ENCODE assay signal across 8 cellular contexts in genomic region chr10:104300736-104301292, GRCh38. TPM values are rescaled to one million over a fixed set of nuclear protein-coding genes. Genes with fewer than 3 reads are reported as not detected.
DNase-seq lines count a peak whose midpoint lies in the region; ATAC-seq, FAIRE-seq and TF ChIP-seq lines count a peak whose summit lies in the region.

No MANE protein-coding gene starts in this region.

- TF ChIP-seq POLR2A in endothelial cell of umbilical vein (IDR thresholded peaks at IDR 0.05; ENCODE audit: low read depth, low read length) = no peak
- TF ChIP-seq POLR2A in upper lobe of left lung (IDR thresholded peaks at IDR 0.05) = no peak

- H3K4me1 Mint-ChIP-seq in CD14-positive monocyte = peaks cover 41% of the 10 kb centered on the region

- no TSS peak for BruUV-seq in endothelial cell of umbilical vein (replicated peaks; lab: Mats Ljungman, UMichigan)

- WGBS in upper lobe of left lung, 2 donors = 54 to 68% methylated on average over 6 to 7 of the region's 7 CpGs

- POLR2A ChIA-PET in endothelial cell of umbilical vein (lab: Charles Lee) = interaction anchor here (0.6 kb wide), 1 partner anchor 36 kb away, joined by 7 read pairs; no protein-coding TSS in a partner anchor

- intact Hi-C loops in endothelial cell of umbilical vein (cut with micrococcal nuclease) = loop anchor here (1.0 kb wide), 3 partner anchors 10 to 37 kb away; partner anchors contain the start of gene ITPRIP
- intact Hi-C loops in CD14-positive monocyte (cut with micrococcal nuclease) = loop anchor here in 1 of 2 donors (10.0 kb wide), 1 partner anchor 274 kb away; no protein-coding TSS in a partner anchor

- peak overlapping the region in 2 of 7 donors; percentile 8 to 11 for H3K27ac Mint-ChIP-seq in CD14-positive monocyte

- peak overlapping the region; percentile 81 for H3K9ac ChIP-seq in endothelial cell of umbilical vein (replicated peaks; ENCODE audit: extremely low read depth, insufficient read depth, low read length)

- no peak overlapping the region for H2AFZ ChIP-seq in endothelial cell of umbilical vein (ENCODE audit: low read depth, low read length)

- H4K20me1 ChIP-seq in endothelial cell of umbilical vein (replicated peaks; ENCODE audit: control insufficient read depth, extremely low read depth, insufficient read depth, low read length) = no peaks in the 10 kb centered on the region

- TF ChIP-seq EP300 in upper lobe of left lung (IDR thresholded peaks at IDR 0.05) = no peak

- no peaks in the 10 kb centered on the region for H3K79me2 ChIP-seq in endothelial cell of umbilical vein (ENCODE audit: control insufficient read depth, insufficient read depth, low read length)

- H3K9me1 ChIP-seq in endothelial cell of umbilical vein (replicated peaks; ENCODE audit: control insufficient read depth, extremely low read depth, insufficient read depth, low read length) = no peaks in the 10 kb centered on the region

- H3K4me3 Mint-ChIP-seq in CD14-positive monocyte = no peak overlapping the region

- TF ChIP-seq CTCF in AG09319 (IDR thresholded peaks at IDR 0.05; ENCODE audit: low read depth, low read length) (no peak; the same call in 1 of the 2 replicates), endothelial cell of umbilical vein (IDR thresholded peaks at IDR 0.05; ENCODE audit: extremely low read depth in 1 of 2, insufficient read depth in 1 of 2, low read depth in 1 of 2, low read length in 2 of 2) (no peak), upper lobe of left lung (IDR thresholded peaks at IDR 0.05) (no peak), CD14-positive monocyte (IDR thresholded peaks at IDR 0.05) (no peak)

- no peak overlapping the region for H3K4me3 ChIP-seq in SJCRH30
- H3K4me3 ChIP-seq in endothelial cell of umbilical vein (replicated peaks in 1 of 3; ENCODE audit: insufficient read depth in 1 of 3, low read depth in 1 of 3, low read length in 3 of 3) = no peak overlapping the region
- no peak overlapping the region for H3K4me3 ChIP-seq in upper lobe of left lung

- ATAC-seq in upper lobe of left lung (ENCODE audit: low FRiP score in 2 of 2) = peak; percentile 62 to 68
- ATAC-seq in GM21723 (IDR thresholded peaks at IDR 0.05; ENCODE audit: unreplicated experiment) = no peak

- H3K27me3 Mint-ChIP-seq in CD14-positive monocyte (ENCODE audit: low read depth in 3 of 3) = peaks cover 2 to 10% (median 8%) of the 10 kb centered on the region in 3 donors

- FAIRE-seq in HTR-8/SVneo (lab: Jason Lieb, UNC) = peak; percentile 59
- peak; percentile 83 for FAIRE-seq in endothelial cell of umbilical vein (lab: Jason Lieb, UNC)

- peaks cover 6 to 9% (median 8%) of the 10 kb centered on the region in 7 donors for H3K9me3 Mint-ChIP-seq in CD14-positive monocyte

- H3K4me2 ChIP-seq in endothelial cell of umbilical vein (ENCODE audit: insufficient read depth, low read length) = peak overlapping the region; percentile 32

- H3K9me3 ChIP-seq in SJCRH30 (replicated peaks) (0 out of 2 replicates have a peak, but pooled peaks cover 2% of the 10 kb centered on the region), endothelial cell of umbilical vein (replicated peaks; ENCODE audit: control insufficient read depth, insufficient read depth, low read length) (no peaks in the 10 kb centered on the region), upper lobe of left lung (no peaks in the 10 kb centered on the region)

- no peaks in the 10 kb centered on the region for H3K36me3 ChIP-seq in SJCRH30
- H3K36me3 ChIP-seq in endothelial cell of umbilical vein (ENCODE audit: control insufficient read depth in 2 of 2, extremely low read depth in 1 of 2, insufficient read depth in 2 of 2, low read length in 2 of 2) = no peaks in the 10 kb centered on the region
- no peaks in the 10 kb centered on the region for H3K36me3 ChIP-seq in upper lobe of left lung

- H3K36me3 Mint-ChIP-seq in CD14-positive monocyte = peaks cover 0 to 7% of the 10 kb centered on the region in 2 donors

- no peak overlapping the region for H3K27ac ChIP-seq in SJCRH30
- peak overlapping the region; percentile 89 for H3K27ac ChIP-seq in endothelial cell of umbilical vein (ENCODE audit: insufficient read depth, low read depth, low read length)
- peak overlapping the region; percentile 72 to 86 (median 78) for H3K27ac ChIP-seq in upper lobe of left lung

- H3K4me1 ChIP-seq in SJCRH30 (peaks cover 26% of the 10 kb centered on the region), endothelial cell of umbilical vein (ENCODE audit: control insufficient read depth, extremely low read depth, insufficient read depth, low read length) (peaks cover 31% of the 10 kb centered on the region), upper lobe of left lung (peaks cover 27 to 40% (median 31%) of the 10 kb centered on the region in 4 donors)

- H3K27me3 ChIP-seq in SJCRH30 (peaks cover 12% of the 10 kb centered on the region; the same call in 1 of the 2 replicates), endothelial cell of umbilical vein (ENCODE audit: control insufficient read depth in 2 of 2, insufficient read depth in 2 of 2, low read length in 2 of 2) (no peaks in the 10 kb centered on the region), upper lobe of left lung (no peaks in the 10 kb centered on the region)

- DNase-seq in AG09319 (ENCODE audit: extremely low read depth, low read depth) = peak; percentile 84
- DNase-seq in HTR-8/SVneo (ENCODE audit: insufficient read length, low spot score) = peak; percentile 83
- peak; percentile 71 to 75 for DNase-seq in SJCRH30
- peak; percentile 85 for DNase-seq in endothelial cell of umbilical vein (ENCODE audit: low read depth, low spot score)
- peak; percentile 58 for DNase-seq in middle frontal gyrus (ENCODE audit: extremely low spot score, low spot score)
- DNase-seq in upper lobe of left lung = peak in 1 of 2 donors; percentile 36
- no peak for DNase-seq in CD14-positive monocyte (ENCODE audit: low spot score)

- dilution Hi-C loops in endothelial cell of umbilical vein (cut with MboI; ENCODE audit: extremely low pct_ligation_motif_present, low sequenced_read_pairs) = no loop called here

- CTCF ChIA-PET in endothelial cell of umbilical vein (lab: Charles Lee) = interaction anchor here (0.9 to 3.4 kb wide), 6 partner anchors 10 to 50 kb away, joined by 3 to 34 read pairs (median 4); no protein-coding TSS in a partner anchor

TF ChIP-seq in endothelial cell of umbilical vein, 7 proteins besides CTCF, POLR2A, EP300 and RAD21 (continues in another document):
- TF ChIP-seq FOS (IDR thresholded peaks at IDR 0.05; ENCODE audit: borderline replicate concordance, insufficient read depth, low read length) (no peak), EZH2 (IDR thresholded peaks at IDR 0.05; ENCODE audit: borderline replicate concordance, low read depth, low read length, severe bottlenecking) (no peak)

RNA-seq across cellular contexts. Expression of gene GSTO2, which starts 31.8 kb away (rescaled TPM):
- total RNA-seq in SJCRH30 (2014; rRNA removed; shearing (Covaris generic)) = 0.08 TPM in 1 of 2 replicates, not detected in the other
- total RNA-seq in endothelial cell of umbilical vein (0.84 and 0.95 TPM in 2 replicates), upper lobe of left lung (10 to 100 TPM in 1 of 6 donors, 1 to 10 TPM in 5; 2.8 to 11.2 (median 7.8) TPM)
- polyA plus RNA-seq in endothelial cell of umbilical vein (1.4 TPM in 2 replicates), CD14-positive monocyte (under 1 TPM in 1 of 2 donors, not detected in 1; 0.26 TPM)
- polyA plus RNA-seq in endothelial cell of umbilical vein (2011; cell fraction: cytosol; rRNA removed) = 0.87 and 1.1 TPM in 2 replicates
- polyA plus RNA-seq in endothelial cell of umbilical vein (2011; cell fraction: nucleus; rRNA removed) = 0.73 and 0.83 TPM in 2 replicates
- 1.2 and 2.4 TPM in 2 replicates for polyA plus RNA-seq in endothelial cell of umbilical vein (2012)
- polyA minus RNA-seq in endothelial cell of umbilical vein = 0.19 and 0.87 TPM in 2 replicates
- polyA minus RNA-seq in endothelial cell of umbilical vein (2011; cell fraction: cytosol; rRNA and poly(A)+ RNA removed) = 1.4 TPM
- 1.8 and 2.8 TPM in 2 replicates for polyA minus RNA-seq in endothelial cell of umbilical vein (2011; cell fraction: nucleus; rRNA and poly(A)+ RNA removed)

RNA-seq across cellular contexts. Expression of gene ITPRIP, which starts 37.5 kb away (rescaled TPM):
- total RNA-seq in SJCRH30 (2014; rRNA removed; shearing (Covaris generic)) = 4.9 and 5.3 TPM in 2 replicates
- 31.4 and 33.3 TPM in 2 replicates for total RNA-seq in endothelial cell of umbilical vein
- polyA plus RNA-seq in endothelial cell of umbilical vein = 27.5 and 33.2 TPM in 2 replicates
- polyA plus RNA-seq in endothelial cell of umbilical vein (2011; cell fraction: cytosol; rRNA removed) = 30.0 and 32.0 TPM in 2 replicates
- polyA plus RNA-seq in endothelial cell of umbilical vein (2011; cell fraction: nucleus; rRNA removed) = 46.1 and 47.6 TPM in 2 replicates
- 33.9 and 36.0 TPM in 2 replicates for polyA plus RNA-seq in endothelial cell of umbilical vein (2012)
- 41.3 and 46.5 TPM in 2 replicates for polyA minus RNA-seq in endothelial cell of umbilical vein
- 13.7 TPM for polyA minus RNA-seq in endothelial cell of umbilical vein (2011; cell fraction: cytosol; rRNA and poly(A)+ RNA removed)
- polyA minus RNA-seq in endothelial cell of umbilical vein (2011; cell fraction: nucleus; rRNA and poly(A)+ RNA removed) = 69.6 and 71.3 TPM in 2 replicates
- 10 to 100 TPM; 28.3 to 86.2 (median 34.4) TPM for total RNA-seq in upper lobe of left lung
- 10 to 100 TPM; 27.5 to 35.7 TPM for polyA plus RNA-seq in CD14-positive monocyte

RNA-seq across cellular contexts. Expression of gene GSTO1, which starts 46.1 kb away (rescaled TPM):
- 51.7 and 52.2 TPM in 2 replicates for total RNA-seq in SJCRH30 (2014; rRNA removed; shearing (Covaris generic))
- total RNA-seq in endothelial cell of umbilical vein (195 and 211 TPM in 2 replicates), upper lobe of left lung (100 to 1,000 TPM in 3 of 6 donors, 10 to 100 TPM in 3; 30.4 to 147 (median 102) TPM)
- polyA plus RNA-seq in endothelial cell of umbilical vein (85.6 and 124 TPM in 2 replicates), CD14-positive monocyte (100 to 1,000 TPM; 495 to 581 TPM)
- polyA plus RNA-seq in endothelial cell of umbilical vein (2011; cell fraction: cytosol; rRNA removed) = 156 and 164 TPM in 2 replicates
- 64.9 and 85.2 TPM in 2 replicates for polyA plus RNA-seq in endothelial cell of umbilical vein (2011; cell fraction: nucleus; rRNA removed)
- 290 and 303 TPM in 2 replicates for polyA plus RNA-seq in endothelial cell of umbilical vein (2012)
- 33.9 and 46.7 TPM in 2 replicates for polyA minus RNA-seq in endothelial cell of umbilical vein
- 55.1 TPM for polyA minus RNA-seq in endothelial cell of umbilical vein (2011; cell fraction: cytosol; rRNA and poly(A)+ RNA removed)
- polyA minus RNA-seq in endothelial cell of umbilical vein (2011; cell fraction: nucleus; rRNA and poly(A)+ RNA removed) = 25.7 and 36.3 TPM in 2 replicates

RNA-seq across cellular contexts. Expression of gene CFAP58, which starts 52.8 kb away (rescaled TPM):
- total RNA-seq in SJCRH30 (2014; rRNA removed; shearing (Covaris generic)) = 0.08 TPM in 1 of 2 replicates, not detected in the other
- total RNA-seq in endothelial cell of umbilical vein (0.29 and 0.35 TPM in 2 replicates), upper lobe of left lung (10 to 100 TPM in 1 of 6 donors, 1 to 10 TPM in 3, under 1 TPM in 2; 0.14 to 11.0 (median 1.0) TPM)
- polyA plus RNA-seq in endothelial cell of umbilical vein (0.03 and 0.07 TPM in 2 replicates), CD14-positive monocyte (not detected)
- polyA plus RNA-seq in endothelial cell of umbilical vein (2011; cell fraction: cytosol; rRNA removed) = 0.10 and 0.17 TPM in 2 replicates
- polyA plus RNA-seq in endothelial cell of umbilical vein (2011; cell fraction: nucleus; rRNA removed) = 1.0 and 1.5 TPM in 2 replicates
- 0.55 and 0.61 TPM in 2 replicates for polyA plus RNA-seq in endothelial cell of umbilical vein (2012)
- polyA minus RNA-seq in endothelial cell of umbilical vein = 0.07 TPM in 1 of 2 replicates, not detected in the other
- polyA minus RNA-seq in endothelial cell of umbilical vein (2011; cell fraction: cytosol; rRNA and poly(A)+ RNA removed) = not detected
- 0.34 and 0.72 TPM in 2 replicates for polyA minus RNA-seq in endothelial cell of umbilical vein (2011; cell fraction: nucleus; rRNA and poly(A)+ RNA removed)
